Comparison of ENCODE assay signal across 9 cellular contexts in the genomic region with DNA sequence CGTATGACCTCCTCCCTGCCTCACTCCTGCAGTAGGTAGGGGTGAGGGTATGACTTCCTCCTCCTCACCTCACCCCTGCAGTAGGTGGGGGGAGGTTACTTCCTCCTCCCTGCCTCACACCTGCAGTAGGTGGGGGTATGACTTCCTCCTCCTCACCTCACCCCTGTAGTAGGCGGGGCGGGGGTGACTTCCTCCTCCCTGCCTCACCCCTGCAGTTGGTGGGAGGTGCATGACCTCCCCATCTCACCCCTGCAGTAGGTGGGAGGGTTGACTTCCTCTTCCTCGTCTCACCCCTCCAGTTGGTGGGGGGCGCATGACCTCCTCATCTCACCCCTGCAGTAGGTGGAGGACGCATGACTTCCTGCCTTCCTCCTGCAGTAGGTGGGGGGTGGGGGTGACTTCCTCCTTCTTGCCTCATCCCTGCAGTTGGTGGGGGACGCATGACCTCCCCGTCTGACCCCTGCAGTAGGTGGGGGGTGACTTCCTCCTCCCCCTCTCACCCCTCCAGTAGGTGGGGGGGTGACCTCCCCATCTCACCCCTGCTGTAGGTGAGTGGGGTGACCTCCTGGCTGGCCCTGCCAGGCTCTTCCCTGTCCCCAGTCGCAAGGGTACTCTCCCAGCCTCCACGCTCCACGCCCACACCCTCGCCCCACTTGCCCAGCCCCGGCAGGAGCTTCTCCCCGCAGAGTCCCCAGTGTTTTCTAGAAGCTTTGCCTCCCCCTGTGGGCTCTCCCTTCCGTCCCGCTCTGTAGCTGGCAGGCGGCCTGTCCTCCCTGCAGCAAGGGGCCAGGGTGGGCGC. TPM values are rescaled to one million over a fixed set of nuclear protein-coding genes. Genes with fewer than 3 reads are reported as not detected.
A peak's percentile ranks its signal among the peaks of the same experiment; 100 is the strongest.
DNase-seq lines count a peak whose midpoint lies in the region; ATAC-seq and TF ChIP-seq lines count a peak whose summit lies in the region.
"Had no signal": no experiment of that assay in that cellular context is flagged by ENCODE, and none has a peak within 500 bp of the region (broad histone marks: within the 10 kb centered on the region; RNA-seq: fewer than 3 reads in every experiment).

No MANE protein-coding gene starts in this region.

- ATAC-seq in natural killer cell (peak in 2 of 3 donors; percentile 4 to 18), GM18861 (IDR thresholded peaks at IDR 0.05; ENCODE audit: unreplicated experiment) (no peak)
- ATAC-seq: activated T-cell treated with anti-CD3 and anti-CD28 coated beads, Interleukin-2, amount 50 U/mL, for 4 hours had no signal

- no peak overlapping the region for H3K4me3 Mint-ChIP-seq in activated naive CD8-positive, alpha-beta T cell
- H3K4me3 Mint-ChIP-seq in natural killer cell = peak overlapping the region; percentile 6
- H3K4me3 Mint-ChIP-seq: activated T-cell treated with anti-CD3 and anti-CD28 coated beads, Interleukin-2, amount 50 U/mL, for 4 hours had no signal

- no peaks in the 10 kb centered on the region for H3K9me3 Mint-ChIP-seq in activated naive CD8-positive, alpha-beta T cell (ENCODE audit: low read depth)
- peaks cover 0 to 5% of the 10 kb centered on the region in 2 donors for H3K9me3 Mint-ChIP-seq in natural killer cell
- H3K9me3 Mint-ChIP-seq: activated T-cell treated with anti-CD3 and anti-CD28 coated beads, Interleukin-2, amount 50 U/mL, for 4 hours had no signal

- H3K4me1 Mint-ChIP-seq in activated naive CD8-positive, alpha-beta T cell (ENCODE audit: low read depth) = peaks cover 73% of the 10 kb centered on the region
- peaks cover 59 to 77% of the 10 kb centered on the region in 2 donors for H3K4me1 Mint-ChIP-seq in natural killer cell

- intact Hi-C loops in natural killer cell (cut with micrococcal nuclease) (loop anchor here (5.0 kb wide), 1 partner anchor 253 kb away; no protein-coding TSS in a partner anchor), head of caudate nucleus (cut with DNase I) (no loop called here)

- no peaks in the 10 kb centered on the region for H3K27me3 ChIP-seq in HL-60 (ENCODE audit: insufficient read depth, poor library complexity, severe bottlenecking)

- no peaks in the 10 kb centered on the region for H3K27me3 Mint-ChIP-seq in activated naive CD8-positive, alpha-beta T cell
- no peaks in the 10 kb centered on the region for H3K27me3 Mint-ChIP-seq in natural killer cell (ENCODE audit: low read depth in 2 of 2)

- H3K27ac Mint-ChIP-seq in activated naive CD8-positive, alpha-beta T cell = peak overlapping the region; percentile 58
- peak overlapping the region; percentile 70 to 98 for H3K27ac Mint-ChIP-seq in natural killer cell

- peak overlapping the region; percentile 77; the same call in 1 of the 2 replicates for H3K27ac ChIP-seq in C4-2B
- H3K27ac ChIP-seq in HL-60 (replicated peaks) = no peak overlapping the region

- no peaks in the 10 kb centered on the region for H3K36me3 Mint-ChIP-seq in activated naive CD8-positive, alpha-beta T cell
- no peaks in the 10 kb centered on the region for H3K36me3 Mint-ChIP-seq in natural killer cell

- no peak overlapping the region for H3K4me3 ChIP-seq in HL-60 (replicated peaks; ENCODE audit: insufficient read depth, low read length)

- DNase-seq in HL-60 (ENCODE audit: low read depth in 1 of 2, low spot score in 1 of 2) (peak; percentile 68 to 95), natural killer cell (no peak), head of caudate nucleus (no peak), T1000 (lab: John Stamatoyannopoulos, UW) (no peak), HCEC 1CT (no peak)
- DNase-seq: activated T-cell treated with anti-CD3 and anti-CD28 coated beads, Interleukin-2, amount 50 U/mL, for 4 hours had no signal

- no peak for TF ChIP-seq CTCF in C4-2B (conservative IDR thresholded peaks at IDR 0.05)
- no peak for TF ChIP-seq CTCF in HL-60 (IDR thresholded peaks at IDR 0.05; ENCODE audit: insufficient read depth, low read length)
- no peak for TF ChIP-seq CTCF in natural killer cell (IDR thresholded peaks at IDR 0.05)

RNA-seq across cellular contexts. Expression of a gene that starts 39.3 kb away (rescaled TPM):
- total RNA-seq in natural killer cell = 10 to 100 TPM; 44.3 to 51.6 (median 44.8) TPM

RNA-seq across cellular contexts. Expression of a gene that starts 40.9 kb away (rescaled TPM):
- total RNA-seq in natural killer cell = 10 to 100 TPM; 27.4 to 29.4 (median 28.5) TPM

Comparison
In these comparisons a context has a peak if more than half of its experiments do, and no peak if none do; other contexts are left out.
1. DNase-seq: peak in HL-60 (2 of 2); none in natural killer cell (single experiment), head of caudate nucleus (0 of 42), T1000 (single experiment) and HCEC 1CT (single experiment).